20 cellular contexts compared by ENCODE assay signal in the genomic region with DNA sequence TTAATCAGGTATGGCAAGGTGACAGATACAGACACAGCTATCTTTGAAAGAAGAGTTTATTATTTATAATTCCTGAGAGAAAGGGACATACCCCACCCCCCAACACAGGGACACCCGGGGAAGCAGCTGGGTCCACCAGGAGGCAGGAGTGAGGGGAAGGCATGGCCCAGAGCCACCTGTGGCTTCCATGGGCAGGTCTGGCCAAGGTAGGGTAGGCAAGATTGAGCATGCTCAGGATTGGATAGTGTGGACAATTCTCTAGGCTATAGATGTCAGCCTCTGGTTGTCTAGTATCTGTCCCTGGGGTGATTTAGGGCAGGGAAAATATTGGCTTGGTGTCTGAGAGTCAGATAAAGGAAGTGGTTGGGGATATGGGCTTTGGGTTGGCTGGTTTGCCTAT. TPM values are rescaled to one million over a fixed set of nuclear protein-coding genes. Genes with fewer than 3 reads are reported as not detected.
DNase-seq lines count a peak whose midpoint lies in the region; ATAC-seq and TF ChIP-seq lines count a peak whose summit lies in the region.
"Had no signal": no experiment of that assay in that cellular context is flagged by ENCODE, and none has a peak within 500 bp of the region (broad histone marks: within the 10 kb centered on the region; RNA-seq: fewer than 3 reads in every experiment).

No MANE protein-coding gene starts in this region.

- no peak overlapping the region for H3K4me2 ChIP-seq in osteoblast (ENCODE audit: insufficient read depth, low read length)

- H3K4me3 ChIP-seq in NB4 (ENCODE audit: low read depth, low read length) (no peak overlapping the region), osteoblast (ENCODE audit: insufficient read depth, low read length) (no peak overlapping the region), mucosa of descending colon (no peak overlapping the region)
- H3K4me3 ChIP-seq: MG63 had no signal

- H3K9me3 ChIP-seq in osteoblast (ENCODE audit: low read depth, low read length) (no peaks in the 10 kb centered on the region), mucosa of descending colon (no peaks in the 10 kb centered on the region)
- H3K9me3 ChIP-seq: MG63 had no signal

- peak overlapping the region; percentile 5 for H3K27ac Mint-ChIP-seq in activated CD8-positive, alpha-beta memory T cell treated with anti-CD3 and anti-CD28 coated beads, Interleukin-2, amount 10 ng/mL, durations not matched to agents 7 days and 5 days
- peak overlapping the region; percentile 6 for H3K27ac Mint-ChIP-seq in dendritic cell treated with granulocyte-macrophage colony-stimulating factor and Interleukin-4, amounts not matched to agents 40 ng/mL and 50 ng/mL, for 4 days
- H3K27ac Mint-ChIP-seq: CD8-positive, alpha-beta T cell had no signal

- ATAC-seq in activated CD8-positive, alpha-beta memory T cell treated with anti-CD3 and anti-CD28 coated beads, Interleukin-2, amount 10 ng/mL, durations not matched to agents 7 days and 5 days = peak; percentile 35
- ATAC-seq in GM18867 (IDR thresholded peaks at IDR 0.05; ENCODE audit: unreplicated experiment) (no peak), mucosa of descending colon (no peak)
- ATAC-seq: CD8-positive, alpha-beta T cell; HCT116; HepG2; PC-3 had no signal

- H4K20me1 ChIP-seq in osteoblast (ENCODE audit: insufficient read depth, low read length) = no peaks in the 10 kb centered on the region

- no peak for DNase-seq in activated CD8-positive, alpha-beta memory T cell treated with anti-CD3 and anti-CD28 coated beads, Interleukin-2, amount 10 ng/mL, durations not matched to agents 7 days and 5 days
- no peak for DNase-seq in activated CD8-positive, alpha-beta memory T cell treated with anti-CD3 and anti-CD28 coated beads for 24 hours
- DNase-seq in NB4 (ENCODE audit: low read depth) (peak; percentile 29), osteoblast (ENCODE audit: insufficient read length, low spot score, missing footprints) (peak; percentile 58), mucosa of descending colon (no peak), HuH-7 (ENCODE audit: low spot score) (no peak)
- DNase-seq: CD8-positive, alpha-beta T cell; MG63; NCI-H1105; NCI-H1694 treated with DMSO at 0.1 percent for 48 hours; NCI-H2107; NCI-H2227 treated with DMSO at 0.1 percent for 48 hours; NCI-H526; PC-3 had no signal

- peaks cover 4% of the 10 kb centered on the region for H3K9me3 Mint-ChIP-seq in activated CD8-positive, alpha-beta memory T cell treated with anti-CD3 and anti-CD28 coated beads, Interleukin-2, amount 10 ng/mL, durations not matched to agents 7 days and 5 days (ENCODE audit: low read depth)
- H3K9me3 Mint-ChIP-seq in dendritic cell treated with granulocyte-macrophage colony-stimulating factor and Interleukin-4, amounts not matched to agents 40 ng/mL and 50 ng/mL, for 4 days = no peaks in the 10 kb centered on the region
- H3K9me3 Mint-ChIP-seq: CD8-positive, alpha-beta T cell had no signal

- H3K36me3 Mint-ChIP-seq in activated CD8-positive, alpha-beta memory T cell treated with anti-CD3 and anti-CD28 coated beads, Interleukin-2, amount 10 ng/mL, durations not matched to agents 7 days and 5 days = peaks cover 5% of the 10 kb centered on the region
- H3K36me3 Mint-ChIP-seq in dendritic cell treated with granulocyte-macrophage colony-stimulating factor and Interleukin-4, amounts not matched to agents 40 ng/mL and 50 ng/mL, for 4 days (ENCODE audit: low read depth) = no peaks in the 10 kb centered on the region
- H3K36me3 Mint-ChIP-seq: CD8-positive, alpha-beta T cell had no signal

- no peak for TF ChIP-seq CTCF in NB4 (IDR thresholded peaks at IDR 0.05; ENCODE audit: low read depth, low read length)
- TF ChIP-seq CTCF in osteoblast (IDR thresholded peaks at IDR 0.05; ENCODE audit: extremely low read depth, low read depth, low read length) = no peak
- no peak for TF ChIP-seq CTCF in mucosa of descending colon (IDR thresholded peaks at IDR 0.05)

- no peaks in the 10 kb centered on the region for H3K27me3 Mint-ChIP-seq in activated CD8-positive, alpha-beta memory T cell treated with anti-CD3 and anti-CD28 coated beads, Interleukin-2, amount 10 ng/mL, durations not matched to agents 7 days and 5 days
- peaks cover 14% of the 10 kb centered on the region for H3K27me3 Mint-ChIP-seq in dendritic cell treated with granulocyte-macrophage colony-stimulating factor and Interleukin-4, amounts not matched to agents 40 ng/mL and 50 ng/mL, for 4 days

- H3K27me3 ChIP-seq in osteoblast (ENCODE audit: insufficient read depth, low read length) = peaks cover 3% of the 10 kb centered on the region
- H3K27me3 ChIP-seq: MG63 had no signal

- CTCF ChIA-PET in activated CD8-positive, alpha-beta memory T cell treated with anti-CD3 and anti-CD28 coated beads, Interleukin-2, amount 10 ng/mL, durations not matched to agents 7 days and 5 days (lab: Charles Lee) = interaction anchor here (1.0 to 1.7 kb wide), 5 partner anchors 11 to 281 kb away, joined by 3 to 6 read pairs (median 4); no protein-coding TSS in a partner anchor

- H3K4me1 ChIP-seq in osteoblast (ENCODE audit: insufficient read depth, low read length) (no peaks in the 10 kb centered on the region), mucosa of descending colon (ENCODE audit: low read depth) (no peaks in the 10 kb centered on the region)

- peaks cover 58% of the 10 kb centered on the region for H3K4me1 Mint-ChIP-seq in activated CD8-positive, alpha-beta memory T cell treated with anti-CD3 and anti-CD28 coated beads, Interleukin-2, amount 10 ng/mL, durations not matched to agents 7 days and 5 days
- H3K4me1 Mint-ChIP-seq in dendritic cell treated with granulocyte-macrophage colony-stimulating factor and Interleukin-4, amounts not matched to agents 40 ng/mL and 50 ng/mL, for 4 days (ENCODE audit: low read depth) = peaks cover 5% of the 10 kb centered on the region

- no peaks in the 10 kb centered on the region for H3K79me2 ChIP-seq in osteoblast (ENCODE audit: insufficient read depth, low read length)

- H3K4me3 Mint-ChIP-seq in activated CD8-positive, alpha-beta memory T cell treated with anti-CD3 and anti-CD28 coated beads, Interleukin-2, amount 10 ng/mL, durations not matched to agents 7 days and 5 days = no peak overlapping the region
- H3K4me3 Mint-ChIP-seq in dendritic cell treated with granulocyte-macrophage colony-stimulating factor and Interleukin-4, amounts not matched to agents 40 ng/mL and 50 ng/mL, for 4 days = no peak overlapping the region
- H3K4me3 Mint-ChIP-seq: CD8-positive, alpha-beta T cell had no signal

- no peak overlapping the region for H2AFZ ChIP-seq in osteoblast (ENCODE audit: low read length)

- no peaks in the 10 kb centered on the region for H3K36me3 ChIP-seq in osteoblast (ENCODE audit: insufficient read depth, low read length)
- no peaks in the 10 kb centered on the region for H3K36me3 ChIP-seq in mucosa of descending colon (ENCODE audit: low read depth)
- H3K36me3 ChIP-seq: MG63 had no signal

- no peak overlapping the region for H3K27ac ChIP-seq in osteoblast (ENCODE audit: low read depth, low read length)
- H3K27ac ChIP-seq: RWPE1 had no signal

- no peak for TF ChIP-seq POLR2A in NB4 (IDR thresholded peaks at IDR 0.05; ENCODE audit: extremely low read depth, insufficient read length)

- intact Hi-C loops in dendritic cell treated with granulocyte-macrophage colony-stimulating factor and Interleukin-4, amounts not matched to agents 40 ng/mL and 50 ng/mL, for 4 days (cut with micrococcal nuclease) = no loop called here
- intact Hi-C loops in mucosa of descending colon (cut with DNase I, micrococcal nuclease) = no loop called here

RNA-seq across cellular contexts. Expression of a gene that starts 27.5 kb away (rescaled TPM):
- total RNA-seq in activated CD8-positive, alpha-beta memory T cell treated with anti-CD3 and anti-CD28 coated beads, Interleukin-2, amount 10 ng/mL, durations not matched to agents 7 days and 5 days = 1 to 10 TPM; 3.2 to 4.0 TPM
- total RNA-seq in osteoblast (not detected in 2 replicates), mucosa of descending colon (not detected)
- total RNA-seq: A172, HepG2, PC-3 had no signal

RNA-seq across cellular contexts. Expression of a gene that starts 37.4 kb away (rescaled TPM):
- under 1 TPM; 0.12 to 0.76 TPM for total RNA-seq in activated CD8-positive, alpha-beta memory T cell treated with anti-CD3 and anti-CD28 coated beads, Interleukin-2, amount 10 ng/mL, durations not matched to agents 7 days and 5 days
- not detected in 2 replicates for total RNA-seq in osteoblast
- 100 to 1,000 TPM; 159 to 648 (median 243) TPM for total RNA-seq in mucosa of descending colon
- total RNA-seq: A172; CD8-positive, alpha-beta T cell; HepG2 had no signal

RNA-seq across cellular contexts. Expression of a gene that starts 38.4 kb away (rescaled TPM):
- under 1 TPM in 1 of 2 experiments, not detected in 1; 0.54 TPM for total RNA-seq in activated CD8-positive, alpha-beta memory T cell treated with anti-CD3 and anti-CD28 coated beads, Interleukin-2, amount 10 ng/mL, durations not matched to agents 7 days and 5 days
- under 0.01 and 0.36 TPM in 2 replicates for total RNA-seq in osteoblast
- 1 to 10 TPM; 1.0 to 2.6 (median 1.2) TPM for total RNA-seq in mucosa of descending colon
- total RNA-seq: CD8-positive, alpha-beta T cell; PC-3 had no signal

Comparison
In these comparisons a context has a peak if more than half of its experiments do, and no peak if none do; other contexts are left out.
1. DNase-seq: peak in NB4 (single experiment) and osteoblast (single experiment); none in activated CD8-positive, alpha-beta memory T cell treated with anti-CD3 and anti-CD28 coated beads, Interleukin-2, amount 10 ng/mL, durations not matched to agents 7 days and 5 days (single experiment), activated CD8-positive, alpha-beta memory T cell treated with anti-CD3 and anti-CD28 coated beads for 24 hours (single experiment), mucosa of descending colon (0 of 3) and HuH-7 (single experiment).
2. RNA of a gene that starts 37.4 kb away (total RNA-seq): 159 to 648 TPM in mucosa of descending colon; 0.12 to 0.76 TPM in activated CD8-positive, alpha-beta memory T cell treated with anti-CD3 and anti-CD28 coated beads, Interleukin-2, amount 10 ng/mL, durations not matched to agents 7 days and 5 days and not detected in osteoblast; every median in the first group is over 10 times any median in the second.